14 cellular contexts compared by ENCODE assay signal in genomic region chr5:73999306-73999705, GRCh38.
"Had no signal": no experiment of that assay in that cellular context is flagged by ENCODE, and none has a peak within 500 bp of the region (broad histone marks: within the 10 kb centered on the region; RNA-seq: fewer than 3 reads in every experiment).

No MANE protein-coding gene starts in this region.

- H3K9me3 ChIP-seq: esophagus squamous epithelium, prostate gland, right lobe of liver had no signal

- H3K4me1 ChIP-seq: esophagus squamous epithelium, prostate gland, right lobe of liver had no signal

- ATAC-seq: stimulated activated naive CD8-positive, alpha-beta T cell treated with anti-CD3 and anti-CD28 coated beads, Interleukin-15, amount 100 ng/mL, for 72 hours; T-helper 17 cell had no signal

- H3K27ac ChIP-seq: brain microvascular endothelial cell, esophagus squamous epithelium, prostate gland, right lobe of liver had no signal

- H3K4me3 ChIP-seq: esophagus squamous epithelium, prostate gland, right lobe of liver had no signal

- DNase-seq: activated CD4-positive, alpha-beta T cell treated with anti-CD3 and anti-CD28 coated beads for 48 hours; activated CD8-positive, alpha-beta memory T cell treated with anti-CD3 and anti-CD28 coated beads, Interleukin-2, amount 50 U/mL, for 48 hours; activated naive CD8-positive, alpha-beta T cell treated with anti-CD3 and anti-CD28 coated beads for 36 hours; amygdala; cortex of kidney; effector CD8-positive, alpha-beta T cell; esophagus squamous epithelium; foreskin fibroblast; immature natural killer cell; right lobe of liver; stimulated activated naive CD8-positive, alpha-beta T cell treated with anti-CD3 and anti-CD28 coated beads, Interleukin-15, amount 100 ng/mL, for 72 hours; T-helper 17 cell had no signal

- H3K36me3 ChIP-seq: brain microvascular endothelial cell, esophagus squamous epithelium, prostate gland, right lobe of liver had no signal

- H3K27me3 ChIP-seq: brain microvascular endothelial cell, esophagus squamous epithelium, right lobe of liver had no signal
